In genomic region chr7:157685430-157686284, GRCh38 we compare ENCODE assay signal across 23 cellular contexts.
DNase-seq lines count a peak whose midpoint lies in the region; ATAC-seq and TF ChIP-seq lines count a peak whose summit lies in the region.
"Had no signal": no experiment of that assay in that cellular context is flagged by ENCODE, and none has a peak within 500 bp of the region (broad histone marks: within the 10 kb centered on the region; RNA-seq: fewer than 3 reads in every experiment).

No MANE protein-coding gene starts in this region.

- H3K27me3 ChIP-seq in suprapubic skin = peaks cover 99% of the 10 kb centered on the region
- peaks cover 63% of the 10 kb centered on the region for H3K27me3 ChIP-seq in mammary epithelial cell (ENCODE audit: insufficient read depth, low read length)

- H3K79me2 ChIP-seq in mammary epithelial cell (ENCODE audit: insufficient read depth, low read length) = no peaks in the 10 kb centered on the region

- peaks cover 47% of the 10 kb centered on the region for H3K27me3 Mint-ChIP-seq in activated naive CD8-positive, alpha-beta T cell
- H3K27me3 Mint-ChIP-seq in activated naive CD8-positive, alpha-beta T cell treated with anti-CD3 and anti-CD28 coated beads for 36 hours = peaks cover 81% of the 10 kb centered on the region
- peaks cover 75% of the 10 kb centered on the region for H3K27me3 Mint-ChIP-seq in brain
- H3K27me3 Mint-ChIP-seq in natural killer cell treated with Interleukin-12 subunit alpha and Interleukin-12 subunit beta and Interleukin-15 and Interleukin-18, amount 100 ng/mL, for 72 hours = peaks cover 35 to 55% of the 10 kb centered on the region in 2 donors

- H2AFZ ChIP-seq in mammary epithelial cell (ENCODE audit: low read depth, low read length) = no peak overlapping the region

- in situ Hi-C loops in mammary epithelial cell (cut with MboI; ENCODE audit: low sequenced_read_pairs in 2 of 2) = no loop called here

- CTCF ChIA-PET in mammary epithelial cell (lab: Charles Lee; ENCODE audit: low non-redundant PET) = no interaction called here

- 23% methylated on average over 16 of the region's 77 CpGs for WGBS in suprapubic skin
- 2% methylated on average over 22 of the region's 77 CpGs for WGBS in mammary epithelial cell (ENCODE audit: low coverage, missing lambda C conversion rate)

- TF ChIP-seq POLR2A in suprapubic skin (IDR thresholded peaks at IDR 0.05) = no peak

- intact Hi-C loops in mammary epithelial cell (cut with micrococcal nuclease) = no loop called here

- H3K4me3 ChIP-seq in suprapubic skin = peak overlapping the region; percentile 17
- H3K4me3 ChIP-seq in mammary epithelial cell (replicated peaks in 1 of 3; ENCODE audit: insufficient read depth in 1 of 3, low read depth in 2 of 3, low read length in 3 of 3) = no peak overlapping the region

- peaks cover 40% of the 10 kb centered on the region for H3K4me1 Mint-ChIP-seq in activated naive CD8-positive, alpha-beta T cell (ENCODE audit: low read depth)
- H3K4me1 Mint-ChIP-seq in activated naive CD8-positive, alpha-beta T cell treated with anti-CD3 and anti-CD28 coated beads for 36 hours = peaks cover 16% of the 10 kb centered on the region
- H3K4me1 Mint-ChIP-seq in brain = peaks cover 59% of the 10 kb centered on the region
- H3K4me1 Mint-ChIP-seq in natural killer cell treated with Interleukin-12 subunit alpha and Interleukin-12 subunit beta and Interleukin-15 and Interleukin-18, amount 100 ng/mL, for 72 hours (ENCODE audit: low read depth in 2 of 2) = no peaks in the 10 kb centered on the region

- H3K9me3 Mint-ChIP-seq in activated naive CD8-positive, alpha-beta T cell (ENCODE audit: low read depth) = no peaks in the 10 kb centered on the region
- no peaks in the 10 kb centered on the region for H3K9me3 Mint-ChIP-seq in activated naive CD8-positive, alpha-beta T cell treated with anti-CD3 and anti-CD28 coated beads for 36 hours
- peaks cover 0 to 70% (median 0%) of the 10 kb centered on the region in 5 experiments for H3K9me3 Mint-ChIP-seq in brain
- H3K9me3 Mint-ChIP-seq in natural killer cell treated with Interleukin-12 subunit alpha and Interleukin-12 subunit beta and Interleukin-15 and Interleukin-18, amount 100 ng/mL, for 72 hours = no peaks in the 10 kb centered on the region
- H3K9me3 Mint-ChIP-seq: activated CD4-positive, alpha-beta memory T cell treated with anti-CD3 and anti-CD28 coated beads, Interleukin-2, amount 10 ng/mL, durations not matched to agents 7 days and 5 days had no signal

- dilution Hi-C loops in mammary epithelial cell (cut with HindIII; ENCODE audit: low sequenced_read_pairs) = loop anchor here (5.0 kb wide), 1 partner anchor 97 kb away; no protein-coding TSS in a partner anchor

- H3K36me3 ChIP-seq in suprapubic skin (no peaks in the 10 kb centered on the region), mammary epithelial cell (ENCODE audit: insufficient read depth, low read length) (no peaks in the 10 kb centered on the region)
- H3K36me3 ChIP-seq: breast epithelium, prostate gland had no signal

- H3K4me2 ChIP-seq in mammary epithelial cell (ENCODE audit: insufficient read depth, low read depth, low read length) = no peak overlapping the region

- no peak overlapping the region for H3K27ac Mint-ChIP-seq in activated naive CD8-positive, alpha-beta T cell
- H3K27ac Mint-ChIP-seq in activated naive CD8-positive, alpha-beta T cell treated with anti-CD3 and anti-CD28 coated beads for 36 hours = no peak overlapping the region
- H3K27ac Mint-ChIP-seq in brain = peak overlapping the region in 2 of 5 experiments; percentile 89 to 94
- no peak overlapping the region for H3K27ac Mint-ChIP-seq in natural killer cell treated with Interleukin-12 subunit alpha and Interleukin-12 subunit beta and Interleukin-15 and Interleukin-18, amount 100 ng/mL, for 72 hours
- H3K27ac Mint-ChIP-seq: activated CD4-positive, alpha-beta memory T cell treated with anti-CD3 and anti-CD28 coated beads, Interleukin-2, amount 10 ng/mL, durations not matched to agents 7 days and 5 days; T-helper 17 cell had no signal

- H3K36me3 Mint-ChIP-seq in activated naive CD8-positive, alpha-beta T cell = no peaks in the 10 kb centered on the region
- H3K36me3 Mint-ChIP-seq in activated naive CD8-positive, alpha-beta T cell treated with anti-CD3 and anti-CD28 coated beads for 36 hours = no peaks in the 10 kb centered on the region
- H3K36me3 Mint-ChIP-seq in brain = peaks cover 30% of the 10 kb centered on the region
- H3K36me3 Mint-ChIP-seq in natural killer cell treated with Interleukin-12 subunit alpha and Interleukin-12 subunit beta and Interleukin-15 and Interleukin-18, amount 100 ng/mL, for 72 hours = no peaks in the 10 kb centered on the region

- H3K4me1 ChIP-seq in suprapubic skin (peaks cover 36% of the 10 kb centered on the region), mammary epithelial cell (ENCODE audit: insufficient read depth, low read length) (no peaks in the 10 kb centered on the region)
- H3K4me1 ChIP-seq: prostate gland had no signal

- no peak for TF ChIP-seq EP300 in suprapubic skin (IDR thresholded peaks at IDR 0.05)

- peak overlapping the region; percentile 43 for H3K4me3 Mint-ChIP-seq in activated naive CD8-positive, alpha-beta T cell
- no peak overlapping the region for H3K4me3 Mint-ChIP-seq in activated naive CD8-positive, alpha-beta T cell treated with anti-CD3 and anti-CD28 coated beads for 36 hours
- peak overlapping the region in 3 of 5 experiments; percentile 38 to 95 (median 90) for H3K4me3 Mint-ChIP-seq in brain
- no peak overlapping the region for H3K4me3 Mint-ChIP-seq in natural killer cell treated with Interleukin-12 subunit alpha and Interleukin-12 subunit beta and Interleukin-15 and Interleukin-18, amount 100 ng/mL, for 72 hours
- H3K4me3 Mint-ChIP-seq: activated CD4-positive, alpha-beta memory T cell treated with anti-CD3 and anti-CD28 coated beads, Interleukin-2, amount 10 ng/mL, durations not matched to agents 7 days and 5 days; T-helper 17 cell had no signal

- H3K9me3 ChIP-seq in suprapubic skin = no peaks in the 10 kb centered on the region
- no peaks in the 10 kb centered on the region for H3K9me3 ChIP-seq in mammary epithelial cell (replicated peaks; ENCODE audit: insufficient read depth, low read length)
- H3K9me3 ChIP-seq: breast epithelium, prostate gland had no signal

- ATAC-seq in natural killer cell treated with Interleukin-12 subunit alpha and Interleukin-12 subunit beta and Interleukin-15 and Interleukin-18, amount 100 ng/mL, for 72 hours = no peak
- no peak for ATAC-seq in GM21515 (IDR thresholded peaks at IDR 0.05; ENCODE audit: unreplicated experiment)
- ATAC-seq: esophagus mucosa, T-helper 17 cell had no signal

- DNase-seq in activated naive CD8-positive, alpha-beta T cell treated with anti-CD3 and anti-CD28 coated beads for 36 hours = no peak
- peak; percentile 52 for DNase-seq in natural killer cell treated with Interleukin-12 subunit alpha and Interleukin-12 subunit beta and Interleukin-15 and Interleukin-18, amount 100 ng/mL, for 72 hours (ENCODE audit: low spot score)
- peak; percentile 50 to 77 for DNase-seq in suprapubic skin (ENCODE audit: low spot score in 2 of 2)
- DNase-seq in kidney glomerular epithelial cell (lab: John Stamatoyannopoulos, UW) = no peak
- DNase-seq in mammary epithelial cell = no peak
- DNase-seq: activated CD4-positive, alpha-beta memory T cell treated with anti-CD3 and anti-CD28 coated beads, Interleukin-2, amount 10 ng/mL, durations not matched to agents 7 days and 5 days; activated T-cell treated with anti-CD3 and anti-CD28 coated beads, Interleukin-2, amount 50 U/mL, for 48 hours; GF-D8; IMR-90; NCI-H146; NCI-H2171 treated with DMSO at 0.1 percent for 48 hours; NCI-H526 treated with DMSO at 0.1 percent for 48 hours; OCI-M1; SIG-M5; T-helper 17 cell had no signal

- TF ChIP-seq CTCF in brain (conservative IDR thresholded peaks at IDR 0.05) (no peak), suprapubic skin (IDR thresholded peaks at IDR 0.05) (no peak), mammary epithelial cell (conservative IDR thresholded peaks at IDR 0.05 in 1 of 2, IDR thresholded peaks at IDR 0.05 in 1 of 2; ENCODE audit: extremely low read depth in 1 of 2, insufficient read depth in 1 of 2, low read depth in 1 of 2, low read length in 2 of 2) (no peak)

- H3K27ac ChIP-seq in suprapubic skin (no peak overlapping the region), mammary epithelial cell (ENCODE audit: insufficient read depth, low read depth, low read length) (no peak overlapping the region)
- H3K27ac ChIP-seq: breast epithelium, C4-2B, prostate gland, VCaP had no signal

- no peak overlapping the region for H3K9ac ChIP-seq in mammary epithelial cell (ENCODE audit: insufficient read depth, low read length)

- H4K20me1 ChIP-seq in mammary epithelial cell (ENCODE audit: insufficient read depth, low read length) = no peaks in the 10 kb centered on the region

- BruUV-seq in mammary epithelial cell (replicated peaks; lab: Mats Ljungman, UMichigan) = no TSS peak

Comparison
In these comparisons a context has a peak if more than half of its experiments do, and no peak if none do; other contexts are left out.
1. H3K4me3 Mint-ChIP-seq: peak in activated naive CD8-positive, alpha-beta T cell (single experiment) and brain (3 of 5); none in activated naive CD8-positive, alpha-beta T cell treated with anti-CD3 and anti-CD28 coated beads for 36 hours (single experiment) and natural killer cell treated with Interleukin-12 subunit alpha and Interleukin-12 subunit beta and Interleukin-15 and Interleukin-18, amount 100 ng/mL, for 72 hours (single experiment).
2. DNase-seq: peak in natural killer cell treated with Interleukin-12 subunit alpha and Interleukin-12 subunit beta and Interleukin-15 and Interleukin-18, amount 100 ng/mL, for 72 hours (single experiment) and suprapubic skin (2 of 2); none in activated naive CD8-positive, alpha-beta T cell treated with anti-CD3 and anti-CD28 coated beads for 36 hours (single experiment), kidney glomerular epithelial cell (single experiment) and mammary epithelial cell (single experiment).